7 cellular contexts compared by ENCODE assay signal in the genomic region with DNA sequence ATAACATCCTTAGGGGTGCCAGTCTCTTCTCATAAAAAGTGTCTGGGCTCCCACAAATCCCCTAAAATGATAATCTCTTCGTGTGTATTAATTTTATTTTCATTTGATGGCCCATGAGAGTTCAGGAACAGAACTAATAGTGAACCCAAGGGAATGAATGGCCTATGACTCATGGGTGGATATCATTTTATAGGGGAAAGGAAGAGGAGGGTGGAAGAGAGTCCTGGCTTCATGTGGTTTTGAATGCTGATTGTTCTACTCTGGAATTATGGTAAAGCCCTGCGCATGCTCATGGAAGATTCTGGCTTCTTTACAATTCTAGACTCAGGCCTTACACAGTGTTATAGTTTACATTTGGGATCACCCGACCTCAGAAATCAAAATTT. TPM values are rescaled to one million over a fixed set of nuclear protein-coding genes. Genes with fewer than 3 reads are reported as not detected.
A peak's percentile ranks its signal among the peaks of the same experiment; 100 is the strongest.
DNase-seq lines count a peak whose midpoint lies in the region; ATAC-seq and TF ChIP-seq lines count a peak whose summit lies in the region.

No MANE protein-coding gene starts in this region.

- DNase-seq in HT-29 (ENCODE audit: low spot score) (peak; percentile 96), immature natural killer cell (no peak), NCI-H146 treated with DMSO at 0.1 percent for 48 hours (lab: John Stamatoyannopoulos, UW; ENCODE audit: unreplicated experiment) (no peak)
- no peak for DNase-seq in activated naive CD8-positive, alpha-beta T cell treated with anti-CD3 and anti-CD28 coated beads, Interleukin-2, amount 10 ng/mL, durations not matched to agents 7 days and 5 days
- no peak for DNase-seq in stimulated activated CD4-positive, alpha-beta T cell treated with anti-CD3 and anti-CD28 coated beads, Interleukin-4, amount 100 ng/mL, for 1 hour

- H3K4me3 Mint-ChIP-seq in activated naive CD8-positive, alpha-beta T cell treated with anti-CD3 and anti-CD28 coated beads, Interleukin-2, amount 10 ng/mL, durations not matched to agents 7 days and 5 days = peak overlapping the region; percentile 72
- no peak overlapping the region for H3K4me3 Mint-ChIP-seq in immature natural killer cell

- H3K4me1 ChIP-seq in subcutaneous abdominal adipose tissue (ENCODE audit: control insufficient read depth in 5 of 5, insufficient read depth in 5 of 5, low read length in 5 of 5) = peaks cover 9 to 59% (median 45%) of the 10 kb centered on the region in 5 donors

- peaks cover 14% of the 10 kb centered on the region for H3K36me3 Mint-ChIP-seq in activated naive CD8-positive, alpha-beta T cell treated with anti-CD3 and anti-CD28 coated beads, Interleukin-2, amount 10 ng/mL, durations not matched to agents 7 days and 5 days
- peaks cover 0 to 4% (median 0%) of the 10 kb centered on the region in 3 donors for H3K36me3 Mint-ChIP-seq in immature natural killer cell

- peak overlapping the region; percentile 15 to 89 (median 65) for H3K9ac ChIP-seq in subcutaneous abdominal adipose tissue (ENCODE audit: low read length in 5 of 5)

- peak overlapping the region in 4 of 5 donors; percentile 43 to 59 (median 49) for H3K4me3 ChIP-seq in subcutaneous abdominal adipose tissue (ENCODE audit: low read depth in 1 of 5, low read length in 5 of 5)

- no peaks in the 10 kb centered on the region for H3K9me3 ChIP-seq in subcutaneous abdominal adipose tissue (ENCODE audit: control insufficient read depth in 5 of 5, low read length in 5 of 5)

- peak overlapping the region; percentile 92 for H3K27ac ChIP-seq in subcutaneous abdominal adipose tissue (ENCODE audit: low read depth, low read length)

- no peaks in the 10 kb centered on the region for H3K27me3 Mint-ChIP-seq in activated naive CD8-positive, alpha-beta T cell treated with anti-CD3 and anti-CD28 coated beads, Interleukin-2, amount 10 ng/mL, durations not matched to agents 7 days and 5 days
- H3K27me3 Mint-ChIP-seq in immature natural killer cell (ENCODE audit: low read depth in 3 of 3) = no peaks in the 10 kb centered on the region

- TF ChIP-seq POLR2A in GM18505 (IDR thresholded peaks at IDR 0.05; ENCODE audit: borderline replicate concordance, extremely low read depth, insufficient read depth, insufficient read length) = no peak

- H3K27me3 ChIP-seq in subcutaneous abdominal adipose tissue (ENCODE audit: control insufficient read depth in 5 of 5, insufficient read depth in 4 of 5, low read length in 5 of 5) = no peaks in the 10 kb centered on the region

- no peaks in the 10 kb centered on the region for H3K9me3 Mint-ChIP-seq in activated naive CD8-positive, alpha-beta T cell treated with anti-CD3 and anti-CD28 coated beads, Interleukin-2, amount 10 ng/mL, durations not matched to agents 7 days and 5 days
- H3K9me3 Mint-ChIP-seq in immature natural killer cell = no peaks in the 10 kb centered on the region

- H3K27ac Mint-ChIP-seq in activated naive CD8-positive, alpha-beta T cell treated with anti-CD3 and anti-CD28 coated beads, Interleukin-2, amount 10 ng/mL, durations not matched to agents 7 days and 5 days = peak overlapping the region; percentile 61
- H3K27ac Mint-ChIP-seq in immature natural killer cell = peak overlapping the region in 4 of 6 donors; percentile 3 to 55 (median 18)

- peaks cover 38% of the 10 kb centered on the region for H3K4me1 Mint-ChIP-seq in activated naive CD8-positive, alpha-beta T cell treated with anti-CD3 and anti-CD28 coated beads, Interleukin-2, amount 10 ng/mL, durations not matched to agents 7 days and 5 days
- peaks cover 13 to 52% of the 10 kb centered on the region in 2 donors for H3K4me1 Mint-ChIP-seq in immature natural killer cell

- no peak for ATAC-seq in activated naive CD8-positive, alpha-beta T cell treated with anti-CD3 and anti-CD28 coated beads, Interleukin-2, amount 10 ng/mL, durations not matched to agents 7 days and 5 days (ENCODE audit: low read depth)
- no peak for ATAC-seq in GM18505 (IDR thresholded peaks at IDR 0.05; ENCODE audit: unreplicated experiment)

- no peaks in the 10 kb centered on the region for H3K36me3 ChIP-seq in subcutaneous abdominal adipose tissue (ENCODE audit: control insufficient read depth in 5 of 5, insufficient read depth in 5 of 5, low read length in 5 of 5)

- POLR2A ChIA-PET in activated naive CD8-positive, alpha-beta T cell treated with anti-CD3 and anti-CD28 coated beads, Interleukin-2, amount 10 ng/mL, durations not matched to agents 7 days and 5 days (lab: Charles Lee) = interaction anchor here (1.1 to 1.9 kb wide), 4 partner anchors 32 to 82 kb away, joined by 3 to 5 read pairs (median 3); a partner anchor contains a TSS

RNA-seq across cellular contexts. Expression of a gene that starts 35.3 kb away (rescaled TPM):
- 4.8 and 5.2 TPM in 2 replicates for total RNA-seq in HT-29 (2014; rRNA removed; shearing (Covaris generic))
- 10 to 100 TPM; 18.6 to 20.5 TPM for total RNA-seq in activated naive CD8-positive, alpha-beta T cell treated with anti-CD3 and anti-CD28 coated beads, Interleukin-2, amount 10 ng/mL, durations not matched to agents 7 days and 5 days
- 1 to 10 TPM in 2 of 3 donors, under 1 TPM in 1; 0.26 to 4.5 (median 1.1) TPM for polyA plus RNA-seq in immature natural killer cell
